In the genomic region with DNA sequence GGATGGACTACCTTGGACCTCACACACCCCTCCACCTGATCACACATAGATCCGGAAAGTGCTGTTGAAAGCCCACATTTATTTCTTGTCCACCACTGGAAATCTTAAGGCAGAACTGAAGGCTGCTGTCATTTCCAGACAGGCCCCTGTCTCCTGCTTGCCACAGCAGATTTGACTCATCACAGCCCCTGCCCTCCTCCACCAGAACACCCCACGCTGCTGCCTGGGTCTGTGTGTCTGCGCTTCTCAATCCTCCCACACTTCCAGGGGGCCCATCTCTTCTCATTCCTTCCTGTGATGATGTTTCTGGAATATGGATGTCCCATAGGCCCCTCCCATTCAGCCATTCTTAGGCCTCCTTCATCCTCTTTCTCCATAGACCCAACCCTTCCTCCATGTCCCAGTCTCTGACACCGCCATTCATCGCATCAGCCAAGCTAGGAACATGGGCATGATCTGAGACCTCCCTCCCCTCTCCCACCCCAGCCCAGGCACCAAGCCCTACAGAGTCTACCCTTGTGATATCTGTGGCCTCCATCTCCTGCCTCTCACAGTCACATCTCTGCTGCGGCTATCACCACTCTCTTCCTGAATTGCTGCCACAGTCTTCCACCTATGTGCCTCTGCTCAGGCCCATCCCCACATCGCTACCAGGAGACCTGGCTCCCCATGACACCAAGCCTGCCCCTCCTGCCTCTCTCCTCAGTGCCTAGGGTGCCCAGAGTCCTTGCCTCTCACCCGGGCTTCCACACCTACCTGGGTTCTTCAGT, we compare ENCODE assay signal across 15 cellular contexts.
"Had no signal": no experiment of that assay in that cellular context is flagged by ENCODE, and none has a peak within 500 bp of the region (broad histone marks: within the 10 kb centered on the region; RNA-seq: fewer than 3 reads in every experiment).

No MANE protein-coding gene starts in this region.

- H3K4me1 ChIP-seq: foreskin keratinocyte had no signal

- H3K36me3 ChIP-seq: brain microvascular endothelial cell, heart left ventricle, left ventricle myocardium inferior, right atrium auricular region, SJSA1, suprapubic skin, upper lobe of left lung had no signal

- H3K9me3 Mint-ChIP-seq: activated naive CD4-positive, alpha-beta T cell treated with anti-CD3 and anti-CD28 coated beads, Interleukin-2, amount 50 U/mL, for 24 hours; stimulated activated memory B cell treated with anti-CD40 and anti-IgM and Interleukin-4, amounts not matched to agents 10 μg/mL and 1 μg/mL and 100 μg/mL, for 72 hours; T-cell had no signal

- DNase-seq: amygdala, brain microvascular endothelial cell, dorsolateral prefrontal cortex, foreskin keratinocyte, heart left ventricle, left ventricle myocardium inferior, small intestine, T-cell, upper lobe of left lung had no signal

- ATAC-seq: heart left ventricle; stimulated activated memory B cell treated with anti-CD40 and anti-IgM and Interleukin-4, amounts not matched to agents 10 μg/mL and 1 μg/mL and 100 μg/mL, for 72 hours; T-cell had no signal

- H3K27me3 ChIP-seq: brain microvascular endothelial cell, foreskin keratinocyte, heart left ventricle, right atrium auricular region, SJSA1, suprapubic skin, upper lobe of left lung had no signal

- H3K4me3 Mint-ChIP-seq: activated naive CD4-positive, alpha-beta T cell treated with anti-CD3 and anti-CD28 coated beads, Interleukin-2, amount 50 U/mL, for 24 hours; stimulated activated memory B cell treated with anti-CD40 and anti-IgM and Interleukin-4, amounts not matched to agents 10 μg/mL and 1 μg/mL and 100 μg/mL, for 72 hours; T-cell had no signal

- H3K27ac Mint-ChIP-seq: activated naive CD4-positive, alpha-beta T cell treated with anti-CD3 and anti-CD28 coated beads, Interleukin-2, amount 50 U/mL, for 24 hours; stimulated activated memory B cell treated with anti-CD40 and anti-IgM and Interleukin-4, amounts not matched to agents 10 μg/mL and 1 μg/mL and 100 μg/mL, for 72 hours; T-cell had no signal

- H3K4me3 ChIP-seq: dorsolateral prefrontal cortex, heart left ventricle, left ventricle myocardium inferior, right atrium auricular region, SJSA1, suprapubic skin, upper lobe of left lung had no signal

- H3K9me3 ChIP-seq: heart left ventricle, left ventricle myocardium inferior, right atrium auricular region, SJSA1, suprapubic skin, upper lobe of left lung had no signal

- H3K27me3 Mint-ChIP-seq: activated naive CD4-positive, alpha-beta T cell treated with anti-CD3 and anti-CD28 coated beads, Interleukin-2, amount 50 U/mL, for 24 hours; stimulated activated memory B cell treated with anti-CD40 and anti-IgM and Interleukin-4, amounts not matched to agents 10 μg/mL and 1 μg/mL and 100 μg/mL, for 72 hours; T-cell had no signal

- H3K27ac ChIP-seq: brain microvascular endothelial cell, dorsolateral prefrontal cortex, foreskin keratinocyte, heart left ventricle, left ventricle myocardium inferior, right atrium auricular region, SJSA1, suprapubic skin, upper lobe of left lung, VCaP had no signal

- H3K4me1 Mint-ChIP-seq: stimulated activated memory B cell treated with anti-CD40 and anti-IgM and Interleukin-4, amounts not matched to agents 10 μg/mL and 1 μg/mL and 100 μg/mL, for 72 hours had no signal

- H3K36me3 Mint-ChIP-seq: activated naive CD4-positive, alpha-beta T cell treated with anti-CD3 and anti-CD28 coated beads, Interleukin-2, amount 50 U/mL, for 24 hours; stimulated activated memory B cell treated with anti-CD40 and anti-IgM and Interleukin-4, amounts not matched to agents 10 μg/mL and 1 μg/mL and 100 μg/mL, for 72 hours; T-cell had no signal
